ENCODE assay signal across 12 cellular contexts in the genomic region with DNA sequence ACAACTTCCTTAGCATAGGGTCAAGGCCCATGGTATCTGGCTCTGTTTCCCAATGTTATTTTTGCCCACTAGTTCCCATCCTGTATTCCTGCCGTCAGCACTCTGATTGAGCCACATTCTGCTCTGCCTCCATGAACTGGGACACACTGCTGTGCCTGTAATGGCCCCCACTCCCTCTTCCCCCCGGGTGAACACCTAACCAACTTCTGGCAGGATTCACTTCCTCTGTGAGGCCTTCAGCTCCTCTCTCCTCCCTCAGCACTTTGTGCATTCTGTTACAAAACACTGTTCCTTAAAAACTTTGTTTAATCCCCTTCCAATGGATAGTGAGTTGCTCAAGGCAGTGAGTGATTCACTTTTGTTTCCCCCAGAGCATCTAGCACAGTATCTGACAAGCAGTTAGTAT.
DNase-seq lines count a peak whose midpoint lies in the region; ATAC-seq and TF ChIP-seq lines count a peak whose summit lies in the region.
"Had no signal": no experiment of that assay in that cellular context is flagged by ENCODE, and none has a peak within 500 bp of the region (broad histone marks: within the 10 kb centered on the region; RNA-seq: fewer than 3 reads in every experiment).

No MANE protein-coding gene starts in this region.

- H3K4me1 ChIP-seq in GM23248 (ENCODE audit: insufficient read depth): no peaks in the 10 kb centered on the region; the same call in 1 of the 2 replicates
- peaks cover 28 to 40% of the 10 kb centered on the region in 2 experiments for H3K4me1 ChIP-seq in neutrophil (ENCODE audit: control insufficient read depth in 1 of 2, insufficient read depth in 1 of 2, low read depth in 1 of 2, low read length in 1 of 2)

- no peak overlapping the region for H3K9ac ChIP-seq in GM23248

- H3K4me3 ChIP-seq in GM23248: no peak overlapping the region
- no peak overlapping the region for H3K4me3 ChIP-seq in neutrophil (ENCODE audit: low read depth in 1 of 2, low read length in 1 of 2)

- peak; percentile 18 for ATAC-seq in esophagus mucosa
- no peak for ATAC-seq in GM19455 (IDR thresholded peaks at IDR 0.05; ENCODE audit: unreplicated experiment)

- DNase-seq in GM23248 (peak; percentile 11), RPMI7951 (ENCODE audit: low read depth) (peak; percentile 49), activated gamma-delta T cell (lab: John Stamatoyannopoulos, UW) (no peak), NCI-H446 (lab: John Stamatoyannopoulos, UW) (no peak), amniotic stem cell (lab: John Stamatoyannopoulos, UW) (no peak)
- DNase-seq: activated naive CD8-positive, alpha-beta T cell treated with anti-CD3 and anti-CD28 coated beads, Interleukin-2, amount 10 ng/mL, durations not matched to agents 7 days and 5 days; endodermal cell; KG1; NCI-H446 treated with DMSO at 0.1 percent for 48 hours had no signal

- H3K36me3 ChIP-seq in GM23248 (ENCODE audit: low read depth) (no peaks in the 10 kb centered on the region), neutrophil (no peaks in the 10 kb centered on the region)

- H3K9me2 ChIP-seq in GM23248 (ENCODE audit: insufficient read depth): no peaks in the 10 kb centered on the region

- H4K20me1 ChIP-seq in GM23248 (ENCODE audit: insufficient read depth): no peaks in the 10 kb centered on the region

- in situ Hi-C loops in GM23248 (cut with MboI): no loop called here

- H3K27me3 ChIP-seq in GM23248 (replicated peaks; ENCODE audit: insufficient read depth): peaks cover 31% of the 10 kb centered on the region
- no peaks in the 10 kb centered on the region for H3K27me3 ChIP-seq in neutrophil

- 17 to 41% methylated on average over 2 of the region's 2 CpGs for WGBS in GM23248 (ENCODE audit: low coverage in 1 of 2, low lambda C conversion rate in 2 of 2, missing lambda C conversion rate in 2 of 2), 2 experiments

- no peak overlapping the region for H2AFZ ChIP-seq in GM23248

- H3K9me3 ChIP-seq in GM23248 (ENCODE audit: low read depth) (no peaks in the 10 kb centered on the region), neutrophil (no peaks in the 10 kb centered on the region)

- no peaks in the 10 kb centered on the region for H3F3A ChIP-seq in GM23248 (ENCODE audit: insufficient read depth)

- H3K79me2 ChIP-seq in GM23248 (ENCODE audit: insufficient read depth): no peaks in the 10 kb centered on the region

- H3K27ac ChIP-seq in GM23248 (no peak overlapping the region), neutrophil (peak overlapping the region; percentile 87)

- no peak for TF ChIP-seq CTCF in neutrophil (IDR thresholded peaks at IDR 0.05)

- H3K4me2 ChIP-seq in GM23248 (ENCODE audit: unreplicated experiment): no peak overlapping the region

Comparison
In these comparisons a context has a peak if more than half of its experiments do, and no peak if none do; other contexts are left out.
1. DNase-seq: peak in GM23248 (single experiment) and RPMI7951 (single experiment); none in activated gamma-delta T cell (single experiment), NCI-H446 (0 of 2) and amniotic stem cell (single experiment).